In the genomic region with DNA sequence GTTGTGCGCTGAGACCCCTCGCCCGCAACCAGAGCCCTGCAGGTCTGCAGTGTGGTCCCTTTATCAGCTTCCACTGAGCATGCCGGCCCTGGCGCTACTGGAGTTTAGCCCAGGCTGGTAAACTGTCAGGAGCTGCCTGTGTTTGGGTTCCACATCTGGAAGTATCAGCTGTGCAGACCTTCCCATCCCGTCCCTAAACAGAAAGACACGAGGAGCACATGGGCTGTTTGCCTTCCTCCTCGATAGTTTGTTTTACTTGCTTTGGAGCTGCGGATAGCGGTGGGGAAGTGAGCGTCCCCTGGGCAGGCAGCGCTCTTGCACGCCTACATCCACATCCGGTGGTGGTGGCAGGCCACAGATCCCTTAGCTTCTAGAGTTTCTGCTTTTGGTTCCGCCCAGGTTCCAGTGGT, we compare ENCODE assay signal across 8 cellular contexts. TPM values are rescaled to one million over a fixed set of nuclear protein-coding genes. Genes with fewer than 3 reads are reported as not detected.
DNase-seq lines count a peak whose midpoint lies in the region; ATAC-seq, FAIRE-seq and TF ChIP-seq lines count a peak whose summit lies in the region.

No MANE protein-coding gene starts in this region.

- no peak for FAIRE-seq in H54 (lab: Jason Lieb, UNC)

- no peak for TF ChIP-seq POLR2A in H54 (IDR thresholded peaks at IDR 0.05; ENCODE audit: low read depth, low read length)

- H3K36me3 Mint-ChIP-seq in CD14-positive monocyte: peaks cover 0 to 2% of the 10 kb centered on the region in 2 donors

- peak overlapping the region; percentile 68 to 77 for H3K4me3 Mint-ChIP-seq in CD14-positive monocyte

- H3K9me3 Mint-ChIP-seq in CD14-positive monocyte: peaks cover 0 to 1% (median 0%) of the 10 kb centered on the region in 7 donors

- H3K27ac Mint-ChIP-seq in CD14-positive monocyte: peak overlapping the region in 1 of 7 donors; percentile 22

- peaks cover 17% of the 10 kb centered on the region for H3K4me1 Mint-ChIP-seq in CD14-positive monocyte

- ATAC-seq in GM19395 (IDR thresholded peaks at IDR 0.05; ENCODE audit: unreplicated experiment) (peak; percentile 92), left ventricle myocardium superior (peak; percentile 42)

- intact Hi-C loops in CD14-positive monocyte (cut with micrococcal nuclease) (no loop called here), left ventricle myocardium superior (cut with micrococcal nuclease) (no loop called here)

- no peak for TF ChIP-seq CTCF in CD14-positive monocyte (IDR thresholded peaks at IDR 0.05)

- H3K27me3 Mint-ChIP-seq in CD14-positive monocyte (ENCODE audit: low read depth in 3 of 3): peaks cover 3 to 21% (median 5%) of the 10 kb centered on the region in 3 donors

- DNase-seq in CD14-positive monocyte (ENCODE audit: low spot score): no peak
- peak; percentile 78 to 81 for DNase-seq in Kasumi-1 (lab: John Stamatoyannopoulos, UW)
- no peak for DNase-seq in left ventricle myocardium superior
- DNase-seq in NCI-H510A (lab: John Stamatoyannopoulos, UW): no peak
- DNase-seq in H54 (ENCODE audit: insufficient read length, low spot score): no peak
- no peak for DNase-seq in NCI-H2171 treated with DMSO at 0.1 percent for 48 hours (lab: John Stamatoyannopoulos, UW)
- no peak for DNase-seq in DMS79 (lab: John Stamatoyannopoulos, UW)

RNA-seq across cellular contexts. Expression of a gene that starts 12.5 kb away (rescaled TPM):
- not detected for polyA plus RNA-seq in CD14-positive monocyte
- 5.5 TPM for total RNA-seq in left ventricle myocardium superior

Comparison
In these comparisons a context has a peak if more than half of its experiments do, and no peak if none do; other contexts are left out.
1. DNase-seq: peak in Kasumi-1 (2 of 2); none in CD14-positive monocyte (single experiment), left ventricle myocardium superior (single experiment), NCI-H510A (single experiment), H54 (single experiment), NCI-H2171 treated with DMSO at 0.1 percent for 48 hours (single experiment) and DMS79 (single experiment).